In the genomic region with DNA sequence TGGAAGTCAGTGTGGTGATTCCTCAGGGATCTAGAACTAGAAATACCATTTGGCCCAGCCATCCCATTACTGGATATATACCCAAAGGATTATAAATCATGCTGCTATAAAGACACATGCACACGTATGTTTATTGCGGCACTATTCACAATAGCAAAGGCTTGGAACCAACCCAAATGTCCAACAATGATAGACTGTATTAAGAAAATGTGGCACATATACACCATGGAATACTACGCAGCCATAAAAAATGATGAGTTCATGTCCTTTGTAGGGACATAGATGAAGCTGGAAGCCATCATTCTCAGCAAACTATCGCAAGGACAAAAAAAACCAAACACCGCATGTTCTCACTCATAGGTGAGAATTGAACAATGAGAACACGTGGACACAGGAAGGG, we compare ENCODE assay signal across 11 cellular contexts. TPM values are rescaled to one million over a fixed set of nuclear protein-coding genes. Genes with fewer than 3 reads are reported as not detected.
DNase-seq lines count a peak whose midpoint lies in the region; ATAC-seq, FAIRE-seq and TF ChIP-seq lines count a peak whose summit lies in the region.
"Not testable (repeated sequence)": the region's sequence is repeated elsewhere in the genome, so short reads cannot be mapped to it uniquely, and the experiment has no call there.
"Had no signal": no experiment of that assay in that cellular context is flagged by ENCODE, and none has a peak within 500 bp of the region (broad histone marks: within the 10 kb centered on the region; RNA-seq: fewer than 3 reads in every experiment).

No MANE protein-coding gene starts in this region.

- not testable (repeated sequence) for H3K9me3 ChIP-seq in HEK293 (ENCODE audit: control insufficient read depth, insufficient read depth, low read depth, low read length); K562 (replicated peaks; ENCODE audit: control insufficient read depth, insufficient read depth, low read depth, low read length)

- H3K27ac Mint-ChIP-seq in activated CD4-positive, alpha-beta T cell treated with anti-CD3 and anti-CD28 coated beads, Interleukin-2, amount 10 ng/mL, durations not matched to agents 7 days and 5 days = peak overlapping the region; percentile 66

- not testable (repeated sequence) for H3K9me1 ChIP-seq in K562 (ENCODE audit: control insufficient read depth, insufficient read depth, low read length)

- FAIRE-seq in K562 (lab: Jason Lieb, UNC) = not testable (repeated sequence)

- not testable (repeated sequence) for H3K36me3 ChIP-seq in HEK293 (ENCODE audit: control insufficient read depth in 2 of 2, insufficient read depth in 1 of 2, low read length in 2 of 2); K562 (ENCODE audit: control insufficient read depth, insufficient read depth, low read length)

- POLR2A ChIA-PET in HEK293 (lab: Yijun Ruan, JAX); activated CD4-positive, alpha-beta T cell treated with anti-CD3 and anti-CD28 coated beads, Interleukin-2, amount 10 ng/mL, durations not matched to agents 7 days and 5 days (lab: Charles Lee); K562 (lab: Yijun Ruan, JAX): not testable (repeated sequence)

- in situ Hi-C loops in K562 (cut with MboI) = not testable (repeated sequence)

- not testable (repeated sequence) for H3K9ac ChIP-seq in K562 (ENCODE audit: insufficient read depth in 1 of 2, low read depth in 2 of 2, low read length in 2 of 2)

- BruUV-seq in K562 (replicated peaks; lab: Mats Ljungman, UMichigan) = not testable (repeated sequence)

- not testable (repeated sequence) for H3K27me3 ChIP-seq in K562 (ENCODE audit: control insufficient read depth in 2 of 2, insufficient read depth in 2 of 2, low read length in 2 of 2)

- TF ChIP-seq CTCF in HEK293 (tag by site-specific recombination; IDR thresholded peaks at IDR 0.05); K562 (IDR thresholded peaks at IDR 0.05 in 2 of 3, conservative IDR thresholded peaks at IDR 0.05 in 1 of 3; ENCODE audit: insufficient read depth in 2 of 3, low read depth in 1 of 3, low read length in 3 of 3): not testable (repeated sequence)

- not testable (repeated sequence) for H3K79me2 ChIP-seq in K562 (ENCODE audit: control insufficient read depth, insufficient read depth, low read length)

- ATAC-seq in K562 = not testable (repeated sequence)

- not testable (repeated sequence) for TF ChIP-seq EP300 in K562 (IDR thresholded peaks at IDR 0.05; ENCODE audit: low read length)

- not testable (repeated sequence) for DNase-seq in activated CD4-positive, alpha-beta T cell treated with anti-CD3 and anti-CD28 coated beads, Interleukin-2, amount 10 ng/mL, durations not matched to agents 7 days and 5 days; K562 (ENCODE audit: extremely low read depth in 1 of 4, low spot score in 3 of 4)

- H3K4me3 Mint-ChIP-seq in activated CD4-positive, alpha-beta T cell treated with anti-CD3 and anti-CD28 coated beads, Interleukin-2, amount 10 ng/mL, durations not matched to agents 7 days and 5 days = not testable (repeated sequence)

- H3K4me1 ChIP-seq in HEK293 (ENCODE audit: control insufficient read depth, insufficient read depth, low read length) = not testable (repeated sequence)
- peaks cover 0 to 46% of the 10 kb centered on the region in 2 experiments; a peak in 2 of 5 replicates for H3K4me1 ChIP-seq in K562 (replicated peaks in 1 of 2; ENCODE audit: control insufficient read depth in 2 of 2, insufficient read depth in 2 of 2, low read length in 2 of 2)

- not testable (repeated sequence) for H3K4me3 ChIP-seq in HEK293 (ENCODE audit: low read depth, low read length); K562

- TF ChIP-seq RAD21 in K562 (CRISPR knock-in tag; conservative IDR thresholded peaks at IDR 0.05 in 1 of 2, IDR thresholded peaks at IDR 0.05 in 1 of 2) = not testable (repeated sequence)

- not testable (repeated sequence) for H3K4me2 ChIP-seq in K562 (ENCODE audit: insufficient read depth, low read length)

- CTCF ChIA-PET in HEK293 (lab: Yijun Ruan, JAX); activated CD4-positive, alpha-beta T cell treated with anti-CD3 and anti-CD28 coated beads, Interleukin-2, amount 10 ng/mL, durations not matched to agents 7 days and 5 days (lab: Charles Lee); K562 (lab: Yijun Ruan, JAX; ENCODE audit: low intra/inter-chr PET ratio): not testable (repeated sequence)

- H3K27me3 Mint-ChIP-seq in activated CD4-positive, alpha-beta T cell treated with anti-CD3 and anti-CD28 coated beads, Interleukin-2, amount 10 ng/mL, durations not matched to agents 7 days and 5 days = not testable (repeated sequence)

- H2AFZ ChIP-seq in K562 (ENCODE audit: low read depth, low read length) = not testable (repeated sequence)

- intact Hi-C loops in K562 (cut with micrococcal nuclease) = not testable (repeated sequence)

- 20% methylated on average over 4 of the region's 6 CpGs for WGBS in K562 (ENCODE audit: insufficient coverage, low coverage, missing lambda C conversion rate)

- not testable (repeated sequence) for TF ChIP-seq POLR2A in K562 (conservative IDR thresholded peaks at IDR 0.05)

- not testable (repeated sequence) for H3K9me3 Mint-ChIP-seq in activated CD4-positive, alpha-beta T cell treated with anti-CD3 and anti-CD28 coated beads, Interleukin-2, amount 10 ng/mL, durations not matched to agents 7 days and 5 days

- not testable (repeated sequence) for H3K27ac ChIP-seq in HEK293 (ENCODE audit: extremely low read depth, low read depth, low read length); K562 (ENCODE audit: extremely low read depth, low read depth, low read length)

- H3K4me1 Mint-ChIP-seq in activated CD4-positive, alpha-beta T cell treated with anti-CD3 and anti-CD28 coated beads, Interleukin-2, amount 10 ng/mL, durations not matched to agents 7 days and 5 days = peaks cover 69% of the 10 kb centered on the region

- H4K20me1 ChIP-seq in K562 (replicated peaks; ENCODE audit: control insufficient read depth, insufficient read depth, low read length) = not testable (repeated sequence)

- H3K36me3 Mint-ChIP-seq in activated CD4-positive, alpha-beta T cell treated with anti-CD3 and anti-CD28 coated beads, Interleukin-2, amount 10 ng/mL, durations not matched to agents 7 days and 5 days (ENCODE audit: low read depth) = peaks cover 12% of the 10 kb centered on the region

RNA-seq across cellular contexts. Expression of a gene that starts 3.9 kb away (rescaled TPM):
- 1 to 10 TPM; 2.4 to 2.5 TPM for total RNA-seq in activated CD4-positive, alpha-beta T cell treated with anti-CD3 and anti-CD28 coated beads, Interleukin-2, amount 10 ng/mL, durations not matched to agents 7 days and 5 days
- not detected in 2 replicates for total RNA-seq in K562 (2011; cell fraction: chromatin; rRNA removed; ENCODE audit: low replicate concordance)
- not detected in 2 replicates for total RNA-seq in K562 (2011; cell fraction: nucleolus; rRNA removed)
- not detected in 2 replicates for total RNA-seq in K562 (2011; cell fraction: nucleoplasm; rRNA removed)
- total RNA-seq in K562 (2014; rRNA removed) (not detected in 2 replicates), K562 (2014; rRNA removed; fragmentation: Illumina TruSeq; extraction: Trizol) (not detected in 2 replicates), K562 (2015; rRNA removed; fragmentation: Illumina TruSeq; extraction: Trizol) (not detected in 2 replicates), K562 (2021) (0.09 and 0.20 TPM in 2 replicates)
- polyA plus RNA-seq in K562 (2011; rRNA removed) (not detected in 2 replicates), K562 (2014; fragmentation: Illumina TruSeq; extraction: Trizol) (not detected in 2 replicates), K562 (2014; fragmentation: Nextera tagmentation; extraction: Ambion mirVana) (not detected), K562 (2014; rRNA removed) (not detected in 2 replicates)
- polyA plus RNA-seq in K562 (2011; cell fraction: cytosol; rRNA removed) = not detected in 2 replicates
- not detected in 2 replicates for polyA plus RNA-seq in K562 (2011; cell fraction: nucleus; rRNA removed)
- 0.04 TPM in 1 of 2 replicates, not detected in the other for polyA plus RNA-seq in K562 (2012)
- not detected in 2 replicates for polyA minus RNA-seq in K562 (2011; rRNA and poly(A)+ RNA removed)
- polyA minus RNA-seq in K562 (2011; cell fraction: cytosol; rRNA and poly(A)+ RNA removed) = not detected in 2 replicates
- not detected in 2 replicates for polyA minus RNA-seq in K562 (2011; cell fraction: nucleus; rRNA and poly(A)+ RNA removed)
- total RNA-seq: A172, Calu3 had no signal

RNA-seq across cellular contexts. Expression of a gene that starts 15.5 kb away (rescaled TPM):
- 1 to 10 TPM; 1.1 to 1.6 TPM for total RNA-seq in activated CD4-positive, alpha-beta T cell treated with anti-CD3 and anti-CD28 coated beads, Interleukin-2, amount 10 ng/mL, durations not matched to agents 7 days and 5 days
- total RNA-seq in K562 (2011; cell fraction: chromatin; rRNA removed; ENCODE audit: low replicate concordance) = 0.74 and 1.8 TPM in 2 replicates
- total RNA-seq in K562 (2011; cell fraction: nucleolus; rRNA removed) = 0.79 and 1.2 TPM in 2 replicates
- total RNA-seq in K562 (2011; cell fraction: nucleoplasm; rRNA removed) = 1.1 and 1.2 TPM in 2 replicates
- total RNA-seq in K562 (2014; rRNA removed) (0.73 and 0.90 TPM in 2 replicates), K562 (2014; rRNA removed; fragmentation: Illumina TruSeq; extraction: Trizol) (0.25 TPM in 1 of 2 replicates, not detected in the other), K562 (2015; rRNA removed; fragmentation: Illumina TruSeq; extraction: Trizol) (0.34 and 0.47 TPM in 2 replicates), K562 (2021) (0.40 and 1.2 TPM in 2 replicates)
- polyA plus RNA-seq in K562 (2011; rRNA removed) (0.20 and 0.35 TPM in 2 replicates), K562 (2014; fragmentation: Illumina TruSeq; extraction: Trizol) (0.36 and 0.43 TPM in 2 replicates), K562 (2014; fragmentation: Nextera tagmentation; extraction: Ambion mirVana) (under 1 TPM in 1 of 2 experiments, not detected in 1; 0.01 TPM), K562 (2014; rRNA removed) (0.26 and 0.48 TPM in 2 replicates)
- 0.21 and 1.2 TPM in 2 replicates for polyA plus RNA-seq in K562 (2011; cell fraction: cytosol; rRNA removed)
- polyA plus RNA-seq in K562 (2011; cell fraction: nucleus; rRNA removed) = 2.0 and 3.7 TPM in 2 replicates
- polyA plus RNA-seq in K562 (2012) = 0.76 and 1.3 TPM in 2 replicates
- polyA minus RNA-seq in K562 (2011; rRNA and poly(A)+ RNA removed) = 0.15 TPM in 1 of 2 replicates, not detected in the other
- polyA minus RNA-seq in K562 (2011; cell fraction: cytosol; rRNA and poly(A)+ RNA removed) = 0.29 and 1.3 TPM in 2 replicates
- 0.67 and 1.2 TPM in 2 replicates for polyA minus RNA-seq in K562 (2011; cell fraction: nucleus; rRNA and poly(A)+ RNA removed)

RNA-seq across cellular contexts. Expression of a gene that starts 24.2 kb away (rescaled TPM):
- 10 to 100 TPM; 47.4 to 48.0 TPM for total RNA-seq in activated CD4-positive, alpha-beta T cell treated with anti-CD3 and anti-CD28 coated beads, Interleukin-2, amount 10 ng/mL, durations not matched to agents 7 days and 5 days
- total RNA-seq in K562 (2011; cell fraction: chromatin; rRNA removed; ENCODE audit: low replicate concordance) = 15.8 and 32.2 TPM in 2 replicates
- 24.8 and 25.1 TPM in 2 replicates for total RNA-seq in K562 (2011; cell fraction: nucleolus; rRNA removed)
- total RNA-seq in K562 (2011; cell fraction: nucleoplasm; rRNA removed) = 14.6 and 20.0 TPM in 2 replicates
- total RNA-seq in K562 (2014; rRNA removed) (76.9 and 78.8 TPM in 2 replicates), K562 (2014; rRNA removed; fragmentation: Illumina TruSeq; extraction: Trizol) (23.2 and 31.8 TPM in 2 replicates), K562 (2015; rRNA removed; fragmentation: Illumina TruSeq; extraction: Trizol) (59.9 and 65.3 TPM in 2 replicates), K562 (2021) (47.4 and 47.6 TPM in 2 replicates)
- polyA plus RNA-seq in K562 (2011; rRNA removed) (29.3 and 33.4 TPM in 2 replicates), K562 (2014; fragmentation: Illumina TruSeq; extraction: Trizol) (33.3 and 44.6 TPM in 2 replicates), K562 (2014; fragmentation: Nextera tagmentation; extraction: Ambion mirVana) (1 to 10 TPM; 2.2 to 4.5 TPM), K562 (2014; rRNA removed) (65.5 and 67.8 TPM in 2 replicates)
- 31.7 and 54.1 TPM in 2 replicates for polyA plus RNA-seq in K562 (2011; cell fraction: cytosol; rRNA removed)
- 33.9 and 46.0 TPM in 2 replicates for polyA plus RNA-seq in K562 (2011; cell fraction: nucleus; rRNA removed)
- 41.0 and 43.8 TPM in 2 replicates for polyA plus RNA-seq in K562 (2012)
- 10.6 and 12.7 TPM in 2 replicates for polyA minus RNA-seq in K562 (2011; rRNA and poly(A)+ RNA removed)
- 6.5 and 12.8 TPM in 2 replicates for polyA minus RNA-seq in K562 (2011; cell fraction: cytosol; rRNA and poly(A)+ RNA removed)
- polyA minus RNA-seq in K562 (2011; cell fraction: nucleus; rRNA and poly(A)+ RNA removed) = 7.0 and 10.6 TPM in 2 replicates

RNA-seq across cellular contexts. Expression of a gene that starts 26.7 kb away (rescaled TPM):
- total RNA-seq in activated CD4-positive, alpha-beta T cell treated with anti-CD3 and anti-CD28 coated beads, Interleukin-2, amount 10 ng/mL, durations not matched to agents 7 days and 5 days = 1 to 10 TPM; 8.5 to 9.4 TPM
- 2.6 and 5.4 TPM in 2 replicates for total RNA-seq in K562 (2011; cell fraction: chromatin; rRNA removed; ENCODE audit: low replicate concordance)
- 9.3 and 11.3 TPM in 2 replicates for total RNA-seq in K562 (2011; cell fraction: nucleolus; rRNA removed)
- 6.2 and 6.6 TPM in 2 replicates for total RNA-seq in K562 (2011; cell fraction: nucleoplasm; rRNA removed)
- total RNA-seq in K562 (2014; rRNA removed) = 9.5 and 11.7 TPM in 2 replicates
- 3.7 TPM in 2 replicates for total RNA-seq in K562 (2014; rRNA removed; fragmentation: Illumina TruSeq; extraction: Trizol)
- total RNA-seq in K562 (2015; rRNA removed; fragmentation: Illumina TruSeq; extraction: Trizol) = 6.6 and 7.4 TPM in 2 replicates
- 8.6 and 8.7 TPM in 2 replicates for total RNA-seq in K562 (2021)
- polyA plus RNA-seq in K562 (2011; rRNA removed) = 3.4 and 4.6 TPM in 2 replicates
- 4.2 and 7.4 TPM in 2 replicates for polyA plus RNA-seq in K562 (2011; cell fraction: cytosol; rRNA removed)
- polyA plus RNA-seq in K562 (2011; cell fraction: nucleus; rRNA removed) = 3.3 and 3.4 TPM in 2 replicates
- 11.4 and 15.9 TPM in 2 replicates for polyA plus RNA-seq in K562 (2012)
- 3.8 and 5.6 TPM in 2 replicates for polyA plus RNA-seq in K562 (2014; fragmentation: Illumina TruSeq; extraction: Trizol)
- polyA plus RNA-seq in K562 (2014; fragmentation: Nextera tagmentation; extraction: Ambion mirVana) = 1 to 10 TPM in 1 of 2 experiments, under 1 TPM in 1; 0.86 to 1.2 TPM
- 5.7 and 6.8 TPM in 2 replicates for polyA plus RNA-seq in K562 (2014; rRNA removed)
- polyA minus RNA-seq in K562 (2011; rRNA and poly(A)+ RNA removed) = 2.1 and 3.4 TPM in 2 replicates
- polyA minus RNA-seq in K562 (2011; cell fraction: cytosol; rRNA and poly(A)+ RNA removed) = 3.1 and 4.9 TPM in 2 replicates
- polyA minus RNA-seq in K562 (2011; cell fraction: nucleus; rRNA and poly(A)+ RNA removed) = 1.5 and 2.1 TPM in 2 replicates

RNA-seq across cellular contexts. Expression of a gene that starts 29.1 kb away (rescaled TPM):
- total RNA-seq in activated CD4-positive, alpha-beta T cell treated with anti-CD3 and anti-CD28 coated beads, Interleukin-2, amount 10 ng/mL, durations not matched to agents 7 days and 5 days = not detected
- not detected in 2 replicates for total RNA-seq in K562 (2011; cell fraction: chromatin; rRNA removed; ENCODE audit: low replicate concordance)
- total RNA-seq in K562 (2011; cell fraction: nucleolus; rRNA removed) = not detected in 2 replicates
- not detected in 2 replicates for total RNA-seq in K562 (2011; cell fraction: nucleoplasm; rRNA removed)
- total RNA-seq in K562 (2014; rRNA removed) (not detected in 2 replicates), K562 (2014; rRNA removed; fragmentation: Illumina TruSeq; extraction: Trizol) (not detected in 2 replicates), K562 (2015; rRNA removed; fragmentation: Illumina TruSeq; extraction: Trizol) (not detected in 2 replicates), K562 (2021) (not detected in 2 replicates)
- polyA plus RNA-seq in K562 (2011; rRNA removed) (not detected in 2 replicates), K562 (2014; fragmentation: Illumina TruSeq; extraction: Trizol) (not detected in 2 replicates), K562 (2014; fragmentation: Nextera tagmentation; extraction: Ambion mirVana) (not detected), K562 (2014; rRNA removed) (not detected in 2 replicates)
- polyA plus RNA-seq in K562 (2011; cell fraction: cytosol; rRNA removed) = 0.01 TPM in 1 of 2 replicates, not detected in the other
- not detected in 2 replicates for polyA plus RNA-seq in K562 (2011; cell fraction: nucleus; rRNA removed)
- polyA plus RNA-seq in K562 (2012) = not detected in 2 replicates
- not detected in 2 replicates for polyA minus RNA-seq in K562 (2011; rRNA and poly(A)+ RNA removed)
- not detected in 2 replicates for polyA minus RNA-seq in K562 (2011; cell fraction: cytosol; rRNA and poly(A)+ RNA removed)
- polyA minus RNA-seq in K562 (2011; cell fraction: nucleus; rRNA and poly(A)+ RNA removed) = 0.13 TPM in 1 of 2 replicates, not detected in the other
- total RNA-seq: A172; CD4-positive, alpha-beta memory T cell; CD4-positive, CD25-positive, alpha-beta regulatory T cell; CD8-positive, alpha-beta memory T cell; Daoy had no signal
- polyA plus RNA-seq: AG04450; CD14-positive monocyte; CD4-positive, alpha-beta memory T cell; CD4-positive, CD25-positive, alpha-beta regulatory T cell; CD8-positive, alpha-beta memory T cell had no signal
